Comparison of ENCODE assay signal across 17 cellular contexts in the genomic region with DNA sequence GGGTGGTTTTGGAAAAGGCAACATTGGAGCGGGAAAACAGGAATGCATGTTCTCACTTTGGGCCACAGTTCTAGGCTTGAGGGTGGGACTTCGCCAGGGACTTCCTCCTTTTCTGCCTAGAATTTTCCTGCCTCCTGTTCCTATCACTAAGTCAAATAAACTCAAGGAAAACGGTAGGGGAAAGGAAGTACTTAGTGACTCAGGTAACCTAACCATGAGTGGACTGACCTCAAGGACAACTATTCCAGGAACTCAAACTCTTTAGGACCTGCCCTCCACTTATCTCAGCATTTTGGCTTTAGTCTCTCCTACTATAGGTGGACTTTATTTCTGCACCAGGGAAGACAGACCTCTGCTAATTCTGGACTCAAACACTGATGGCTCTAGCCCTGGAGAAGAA.
"Had no signal": no experiment of that assay in that cellular context is flagged by ENCODE, and none has a peak within 500 bp of the region (broad histone marks: within the 10 kb centered on the region; RNA-seq: fewer than 3 reads in every experiment).

No MANE protein-coding gene starts in this region.

- DNase-seq: activated CD4-positive, alpha-beta T cell treated with anti-CD3 and anti-CD28 coated beads for 1 hour; activated CD4-positive, alpha-beta T cell treated with anti-CD3 and anti-CD28 coated beads, Interleukin-2, amount 50 U/mL, for 4 hours; activated gamma-delta T cell treated with Interleukin-2 at 50 U/mL for 16 hours; activated naive CD8-positive, alpha-beta T cell treated with anti-CD3 and anti-CD28 coated beads, Interleukin-2, amount 10 ng/mL, durations not matched to agents 7 days and 5 days; activated T-cell treated with anti-CD3 and anti-CD28 coated beads, Interleukin-2, amount 50 U/mL, for 48 hours; endodermal cell; midbrain; stimulated activated CD4-positive, alpha-beta T cell treated with anti-CD3 and anti-CD28 coated beads, Interleukin-12 subunit alpha, Interleukin-12 subunit beta, amount 100 ng/mL, for 4 hours; stimulated activated CD4-positive, alpha-beta T cell treated with anti-CD3 and anti-CD28 coated beads, Interleukin-2, amount 100 ng/mL, for 24 hours; stomach; T-helper 1 cell; testis had no signal

- H3K4me2 ChIP-seq: hepatocyte had no signal

- H3K4me3 Mint-ChIP-seq: activated naive CD8-positive, alpha-beta T cell treated with anti-CD3 and anti-CD28 coated beads, Interleukin-2, amount 10 ng/mL, durations not matched to agents 7 days and 5 days; endodermal cell; neural crest cell had no signal

- H3K9me3 ChIP-seq: esophagus muscularis mucosa, stomach, testis had no signal

- H3K27ac Mint-ChIP-seq: activated naive CD8-positive, alpha-beta T cell treated with anti-CD3 and anti-CD28 coated beads, Interleukin-2, amount 10 ng/mL, durations not matched to agents 7 days and 5 days; endodermal cell had no signal

- H3K36me3 Mint-ChIP-seq: activated naive CD8-positive, alpha-beta T cell treated with anti-CD3 and anti-CD28 coated beads, Interleukin-2, amount 10 ng/mL, durations not matched to agents 7 days and 5 days had no signal

- H3K27ac ChIP-seq: esophagus muscularis mucosa, hepatocyte, testis, VCaP had no signal

- H2AFZ ChIP-seq: hepatocyte had no signal

- ATAC-seq: SK-N-SH treated with all-trans-retinoic acid at 6 μM for 48 hours had no signal

- H3K4me3 ChIP-seq: esophagus muscularis mucosa, hepatocyte, stomach, testis had no signal

- H3K27me3 ChIP-seq: esophagus muscularis mucosa, hepatocyte, stomach, testis had no signal

- H3K79me2 ChIP-seq: hepatocyte had no signal

- H3K36me3 ChIP-seq: esophagus muscularis mucosa, stomach had no signal

- H3K4me1 Mint-ChIP-seq: activated naive CD8-positive, alpha-beta T cell treated with anti-CD3 and anti-CD28 coated beads, Interleukin-2, amount 10 ng/mL, durations not matched to agents 7 days and 5 days; neural crest cell had no signal

- H3K4me1 ChIP-seq: esophagus muscularis mucosa, stomach, testis had no signal
